In genomic region chr7:22361795-22362194, GRCh38 we compare ENCODE assay signal across 14 cellular contexts. TPM values are rescaled to one million over a fixed set of nuclear protein-coding genes. Genes with fewer than 3 reads are reported as not detected.
DNase-seq lines count a peak whose midpoint lies in the region; ATAC-seq, FAIRE-seq and TF ChIP-seq lines count a peak whose summit lies in the region.
"Had no signal": no experiment of that assay in that cellular context is flagged by ENCODE, and none has a peak within 500 bp of the region (broad histone marks: within the 10 kb centered on the region; RNA-seq: fewer than 3 reads in every experiment).

No MANE protein-coding gene starts in this region.

- no peak overlapping the region for H3K9ac ChIP-seq in parathyroid adenoma

- POLR2A ChIA-PET in MCF 10A (lab: Yijun Ruan, JAX), result interaction anchor here (0.7 to 2.4 kb wide), 5 partner anchors 11 to 69 kb away, joined by 3 to 7 read pairs (median 4); no protein-coding TSS in a partner anchor

- CTCF ChIA-PET in MCF 10A (lab: Yijun Ruan, JAX), result interaction anchor here (0.7 to 2.7 kb wide), 3 partner anchors 251 to 279 kb away, joined by 3 to 14 read pairs (median 4); no protein-coding TSS in a partner anchor
- CTCF ChIA-PET in activated CD8-positive, alpha-beta memory T cell treated with anti-CD3 and anti-CD28 coated beads, Interleukin-2, amount 10 ng/mL, durations not matched to agents 7 days and 5 days (lab: Charles Lee), result interaction anchor here (0.7 to 1.0 kb wide), 2 partner anchors 10 to 70 kb away, joined by 3 read pairs; no protein-coding TSS in a partner anchor

- intact Hi-C loops in MCF 10A (cut with micrococcal nuclease), result no loop called here

- H3K4me2 ChIP-seq in parathyroid adenoma (ENCODE audit: low read length), result no peak overlapping the region

- H3K4me1 Mint-ChIP-seq in MCF 10A (ENCODE audit: insufficient read depth, unreplicated experiment), result peaks cover 21% of the 10 kb centered on the region
- H3K4me1 Mint-ChIP-seq in activated CD8-positive, alpha-beta memory T cell treated with anti-CD3 and anti-CD28 coated beads, Interleukin-2, amount 10 ng/mL, durations not matched to agents 7 days and 5 days, result peaks cover 5% of the 10 kb centered on the region

- H3K27me3 Mint-ChIP-seq in MCF 10A (ENCODE audit: insufficient read depth, unreplicated experiment), result no peaks in the 10 kb centered on the region
- H3K27me3 Mint-ChIP-seq in activated CD8-positive, alpha-beta memory T cell treated with anti-CD3 and anti-CD28 coated beads, Interleukin-2, amount 10 ng/mL, durations not matched to agents 7 days and 5 days, result peaks cover 47% of the 10 kb centered on the region

- H3K36me3 Mint-ChIP-seq in MCF 10A (ENCODE audit: insufficient read depth, unreplicated experiment), result peaks cover 6% of the 10 kb centered on the region
- H3K36me3 Mint-ChIP-seq in activated CD8-positive, alpha-beta memory T cell treated with anti-CD3 and anti-CD28 coated beads, Interleukin-2, amount 10 ng/mL, durations not matched to agents 7 days and 5 days, result no peaks in the 10 kb centered on the region
- no peaks in the 10 kb centered on the region for H3K36me3 Mint-ChIP-seq in activated naive CD4-positive, alpha-beta T cell treated with anti-CD3 and anti-CD28 coated beads, Interleukin-2, amount 50 U/mL, for 72 hours

- ATAC-seq in HG03039 (IDR thresholded peaks at IDR 0.05; ENCODE audit: unreplicated experiment), result no peak
- no peak for ATAC-seq in activated CD8-positive, alpha-beta memory T cell treated with anti-CD3 and anti-CD28 coated beads, Interleukin-2, amount 10 ng/mL, durations not matched to agents 7 days and 5 days
- no peak for ATAC-seq in activated naive CD4-positive, alpha-beta T cell treated with anti-CD3 and anti-CD28 coated beads, Interleukin-2, amount 50 U/mL, for 72 hours

- peak overlapping the region; percentile 43 for H2AFZ ChIP-seq in parathyroid adenoma

- H3K9me3 Mint-ChIP-seq in MCF 10A (ENCODE audit: unreplicated experiment), result no peaks in the 10 kb centered on the region
- H3K9me3 Mint-ChIP-seq in activated CD8-positive, alpha-beta memory T cell treated with anti-CD3 and anti-CD28 coated beads, Interleukin-2, amount 10 ng/mL, durations not matched to agents 7 days and 5 days (ENCODE audit: low read depth), result no peaks in the 10 kb centered on the region
- H3K9me3 Mint-ChIP-seq in activated naive CD4-positive, alpha-beta T cell treated with anti-CD3 and anti-CD28 coated beads, Interleukin-2, amount 50 U/mL, for 72 hours, result no peaks in the 10 kb centered on the region
- H3K9me3 Mint-ChIP-seq: activated CD4-positive, alpha-beta memory T cell treated with anti-CD3 and anti-CD28 coated beads, Interleukin-2, amount 10 ng/mL, durations not matched to agents 7 days and 5 days had no signal

- H3K27me3 ChIP-seq in parathyroid adenoma (ENCODE audit: control insufficient read depth, insufficient read depth, low read length), result no peaks in the 10 kb centered on the region
- H3K27me3 ChIP-seq: adrenal gland had no signal

- no peak overlapping the region for H3K4me3 ChIP-seq in parathyroid adenoma (ENCODE audit: low read depth, low read length)
- H3K4me3 ChIP-seq: adrenal gland, SK-N-MC, thoracic aorta had no signal

- H3K27ac ChIP-seq in parathyroid adenoma, result no peak overlapping the region
- H3K27ac ChIP-seq: adrenal gland, SK-N-MC, thoracic aorta had no signal

- H3K4me3 Mint-ChIP-seq in MCF 10A (ENCODE audit: unreplicated experiment), result no peak overlapping the region
- no peak overlapping the region for H3K4me3 Mint-ChIP-seq in activated CD8-positive, alpha-beta memory T cell treated with anti-CD3 and anti-CD28 coated beads, Interleukin-2, amount 10 ng/mL, durations not matched to agents 7 days and 5 days
- H3K4me3 Mint-ChIP-seq: activated CD4-positive, alpha-beta memory T cell treated with anti-CD3 and anti-CD28 coated beads, Interleukin-2, amount 10 ng/mL, durations not matched to agents 7 days and 5 days had no signal

- no peaks in the 10 kb centered on the region for H3K9me3 ChIP-seq in parathyroid adenoma (ENCODE audit: control insufficient read depth, low read length)
- H3K9me3 ChIP-seq: adrenal gland, thoracic aorta had no signal

- H3K4me1 ChIP-seq in parathyroid adenoma, result no peaks in the 10 kb centered on the region
- H3K4me1 ChIP-seq: adrenal gland had no signal

- no peak for DNase-seq in GM12891 (ENCODE audit: insufficient read length, low spot score)
- DNase-seq in NCI-H2196 treated with DMSO at 0.1 percent for 48 hours (lab: John Stamatoyannopoulos, UW; ENCODE audit: unreplicated experiment), result peak; percentile 90
- peak; percentile 93 for DNase-seq in MCF 10A (ENCODE audit: unreplicated experiment)
- no peak for DNase-seq in RPMI8226
- DNase-seq in activated CD8-positive, alpha-beta memory T cell treated with anti-CD3 and anti-CD28 coated beads, Interleukin-2, amount 10 ng/mL, durations not matched to agents 7 days and 5 days, result no peak
- DNase-seq in activated naive CD4-positive, alpha-beta T cell treated with anti-CD3 and anti-CD28 coated beads, Interleukin-2, amount 50 U/mL, for 72 hours (ENCODE audit: low spot score in 2 of 2), result no peak
- DNase-seq: activated CD4-positive, alpha-beta memory T cell treated with anti-CD3 and anti-CD28 coated beads, Interleukin-2, amount 10 ng/mL, durations not matched to agents 7 days and 5 days; occipital lobe; stimulated activated CD4-positive, alpha-beta T cell treated with anti-CD3 and anti-CD28 coated beads, Interleukin-4, amount 100 ng/mL, for 1 hour had no signal

- no peak overlapping the region for H3K27ac Mint-ChIP-seq in MCF 10A (ENCODE audit: low read depth, unreplicated experiment)
- H3K27ac Mint-ChIP-seq in activated CD8-positive, alpha-beta memory T cell treated with anti-CD3 and anti-CD28 coated beads, Interleukin-2, amount 10 ng/mL, durations not matched to agents 7 days and 5 days, result no peak overlapping the region
- no peak overlapping the region for H3K27ac Mint-ChIP-seq in activated naive CD4-positive, alpha-beta T cell treated with anti-CD3 and anti-CD28 coated beads, Interleukin-2, amount 50 U/mL, for 72 hours
- H3K27ac Mint-ChIP-seq: activated CD4-positive, alpha-beta memory T cell treated with anti-CD3 and anti-CD28 coated beads, Interleukin-2, amount 10 ng/mL, durations not matched to agents 7 days and 5 days had no signal

- no peaks in the 10 kb centered on the region for H3K36me3 ChIP-seq in parathyroid adenoma (ENCODE audit: control insufficient read depth, insufficient read depth, low read length)
- H3K36me3 ChIP-seq: adrenal gland, thoracic aorta had no signal

- BruUV-seq in MCF 10A (replicated peaks; lab: Mats Ljungman, UMichigan), result no TSS peak

- no peaks in the 10 kb centered on the region for H3K79me2 ChIP-seq in parathyroid adenoma

- no peak for TF ChIP-seq POLR2A in GM12891 (IDR thresholded peaks at IDR 0.05; ENCODE audit: low read depth, low read length)

- FAIRE-seq in GM12891 (lab: Jason Lieb, UNC), result peak; percentile 31

- no peak for TF ChIP-seq CTCF in MCF 10A (IDR thresholded peaks at IDR 0.05; ENCODE audit: unreplicated experiment)
- no peak for TF ChIP-seq CTCF in parathyroid adenoma (IDR thresholded peaks at IDR 0.05)

TF ChIP-seq in GM12891, 5 proteins besides CTCF, POLR2A, EP300 and RAD21:
- no peak for TF ChIP-seq POLR2AphosphoS5 (IDR thresholded peaks at IDR 0.05; ENCODE audit: low read depth, low read length)
- TF ChIP-seq PAX5 (IDR thresholded peaks at IDR 0.05; ENCODE audit: insufficient read depth, low read length, severe bottlenecking), result no peak
- no peak for TF ChIP-seq POU2F2 (IDR thresholded peaks at IDR 0.05; ENCODE audit: low read depth, low read length)
- TF ChIP-seq SPI1 (IDR thresholded peaks at IDR 0.05; ENCODE audit: low read depth, low read length), result no peak
- TF ChIP-seq TAF1 (IDR thresholded peaks at IDR 0.05; ENCODE audit: low read depth, low read length), result no peak

RNA-seq across cellular contexts. Expression of gene RAPGEF5, which starts 4.8 kb away (rescaled TPM):
- polyA plus RNA-seq in GM12891 (2012; ENCODE audit: low read depth, missing spikeins), result 1.8 TPM
- 1.9 TPM in 2 replicates for total RNA-seq in MCF 10A (2022)
- total RNA-seq in activated CD8-positive, alpha-beta memory T cell treated with anti-CD3 and anti-CD28 coated beads, Interleukin-2, amount 10 ng/mL, durations not matched to agents 7 days and 5 days, result under 1 TPM; 0.66 to 0.99 TPM
- total RNA-seq in activated naive CD4-positive, alpha-beta T cell treated with anti-CD3 and anti-CD28 coated beads, Interleukin-2, amount 50 U/mL, for 72 hours, result under 1 TPM; 0.23 to 0.53 TPM

Comparison
In these comparisons a context has a peak if more than half of its experiments do, and no peak if none do; other contexts are left out.
1. DNase-seq: peak in NCI-H2196 treated with DMSO at 0.1 percent for 48 hours (single experiment) and MCF 10A (single experiment); none in GM12891 (single experiment), RPMI8226 (single experiment), activated CD8-positive, alpha-beta memory T cell treated with anti-CD3 and anti-CD28 coated beads, Interleukin-2, amount 10 ng/mL, durations not matched to agents 7 days and 5 days (single experiment) and activated naive CD4-positive, alpha-beta T cell treated with anti-CD3 and anti-CD28 coated beads, Interleukin-2, amount 50 U/mL, for 72 hours (0 of 2).